ENCODE assay signal across 2 cellular contexts in genomic region chr2:230759481-230760191, GRCh38.
TF ChIP-seq lines count a peak whose summit lies in the region.

No MANE protein-coding gene starts in this region.

TF ChIP-seq in GM23338, 12 proteins besides CTCF, POLR2A, EP300 and RAD21:
- TF ChIP-seq ETS1 (IDR thresholded peaks at IDR 0.05), result no peak
- TF ChIP-seq ZNF331 (CRISPR knock-in tag; IDR thresholded peaks at IDR 0.05; ENCODE audit: low read depth), result no peak
- no peak for TF ChIP-seq CREB1 (CRISPR knock-in tag; IDR thresholded peaks at IDR 0.05; ENCODE audit: low read depth)
- TF ChIP-seq EZH2 (IDR thresholded peaks at IDR 0.05; ENCODE audit: low read depth, unreplicated experiment), result no peak
- TF ChIP-seq REST (IDR thresholded peaks at IDR 0.05; ENCODE audit: unreplicated experiment), result no peak
- no peak for TF ChIP-seq POLR2AphosphoS5 (IDR thresholded peaks at IDR 0.05; ENCODE audit: low read depth)
- no peak for TF ChIP-seq JUNB (IDR thresholded peaks at IDR 0.05; ENCODE audit: unreplicated experiment)
- no peak for TF ChIP-seq STAT1 (IDR thresholded peaks at IDR 0.05; ENCODE audit: unreplicated experiment)
- no peak for TF ChIP-seq ZNF462 (CRISPR knock-in tag; IDR thresholded peaks at IDR 0.05)
- TF ChIP-seq EZH2phosphoT487 (IDR thresholded peaks at IDR 0.05; ENCODE audit: unreplicated experiment), result no peak
- no peak for TF ChIP-seq NANOG (IDR thresholded peaks at IDR 0.05; ENCODE audit: borderline replicate concordance)
- no peak for TF ChIP-seq ZNF114 (CRISPR knock-in tag; IDR thresholded peaks at IDR 0.05)

TF ChIP-seq in K562, 482 proteins besides CTCF, POLR2A, EP300 and RAD21 (continued from another document):
- TF ChIP-seq TFAP4 (CRISPR knock-in tag; IDR thresholded peaks at IDR 0.05; ENCODE audit: borderline replicate concordance) (no peak), CHCHD3 (CRISPR knock-in tag; IDR thresholded peaks at IDR 0.05) (no peak), ZNF589 (CRISPR knock-in tag; IDR thresholded peaks at IDR 0.05; ENCODE audit: low read depth) (no peak), ZNF146 (CRISPR knock-in tag; IDR thresholded peaks at IDR 0.05; ENCODE audit: unreplicated experiment) (no peak)
